15 cellular contexts compared by ENCODE assay signal in the genomic region with DNA sequence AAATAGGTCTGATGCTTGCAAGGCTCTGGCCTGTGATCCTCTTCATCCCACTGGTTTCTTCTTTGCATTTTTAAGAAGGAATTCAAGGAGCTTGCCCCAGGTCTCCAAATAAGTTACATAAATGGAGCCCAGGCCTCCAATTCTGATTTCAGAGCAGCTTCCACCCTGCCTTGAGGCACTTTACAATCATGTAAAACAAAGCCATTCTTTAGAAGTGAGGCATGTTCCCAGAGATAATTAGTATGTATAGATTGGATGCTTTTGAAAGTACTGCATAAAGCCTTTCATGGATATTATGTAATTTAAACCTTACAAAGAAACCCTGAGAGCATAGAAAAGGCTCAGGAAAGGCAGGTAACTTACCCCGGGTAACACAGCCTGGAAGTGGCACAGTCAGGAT.
A peak's percentile ranks its signal among the peaks of the same experiment; 100 is the strongest.
DNase-seq lines count a peak whose midpoint lies in the region; ATAC-seq and TF ChIP-seq lines count a peak whose summit lies in the region.
"Had no signal": no experiment of that assay in that cellular context is flagged by ENCODE, and none has a peak within 500 bp of the region (broad histone marks: within the 10 kb centered on the region; RNA-seq: fewer than 3 reads in every experiment).

No MANE protein-coding gene starts in this region.

- POLR2A ChIA-PET in RWPE1 (lab: Yijun Ruan, JAX; ENCODE audit: low non-redundant PET): no interaction called here

- CTCF ChIA-PET in RWPE1 (lab: Yijun Ruan, JAX): no interaction called here

- peak overlapping the region; percentile 71 for H2AFZ ChIP-seq in GM23248
- H2AFZ ChIP-seq in mesenchymal stem cell (ENCODE audit: low read depth, low read length): no peak overlapping the region

- intact Hi-C loops in dendritic cell treated with granulocyte-macrophage colony-stimulating factor and Interleukin-4, amounts not matched to agents 40 ng/mL and 50 ng/mL, for 4 days (cut with micrococcal nuclease): no loop called here
- intact Hi-C loops in tibial artery (cut with DNase I; ENCODE audit: low total_unique reads): no loop called here

- peak overlapping the region; percentile 37; the same call in 1 of the 2 replicates for H3K27ac ChIP-seq in GM23248
- no peak overlapping the region for H3K27ac ChIP-seq in mesenchymal stem cell (ENCODE audit: low read length, poor library complexity, severe bottlenecking)
- H3K27ac ChIP-seq in tibial artery: peak overlapping the region; percentile 23 to 72
- H3K27ac ChIP-seq in RWPE1: no peak overlapping the region

- in situ Hi-C loops in GM23248 (cut with MboI): no loop called here

- H3K4ac ChIP-seq in mesenchymal stem cell (ENCODE audit: low read depth in 1 of 2, low read length in 2 of 2): no peak overlapping the region

- H4K91ac ChIP-seq in mesenchymal stem cell (ENCODE audit: low read length): no peak overlapping the region

- no peaks in the 10 kb centered on the region for H4K20me1 ChIP-seq in GM23248 (ENCODE audit: insufficient read depth)

- peaks cover 48% of the 10 kb centered on the region for H3K4me1 Mint-ChIP-seq in dendritic cell treated with granulocyte-macrophage colony-stimulating factor and Interleukin-4, amounts not matched to agents 40 ng/mL and 50 ng/mL, for 4 days (ENCODE audit: low read depth)

- peaks cover 8% of the 10 kb centered on the region for H3K9me3 Mint-ChIP-seq in dendritic cell treated with granulocyte-macrophage colony-stimulating factor and Interleukin-4, amounts not matched to agents 40 ng/mL and 50 ng/mL, for 4 days
- H3K9me3 Mint-ChIP-seq: CD4-positive, alpha-beta T cell had no signal

- peak overlapping the region in 1 of 2 experiments; percentile 18 for H3K18ac ChIP-seq in mesenchymal stem cell (ENCODE audit: low read depth in 1 of 2, low read length in 2 of 2)

- no peaks in the 10 kb centered on the region for H3K36me3 Mint-ChIP-seq in dendritic cell treated with granulocyte-macrophage colony-stimulating factor and Interleukin-4, amounts not matched to agents 40 ng/mL and 50 ng/mL, for 4 days (ENCODE audit: low read depth)

- H3K9me2 ChIP-seq in GM23248 (ENCODE audit: insufficient read depth): no peaks in the 10 kb centered on the region

- H3K4me2 ChIP-seq in GM23248 (ENCODE audit: unreplicated experiment) (peak overlapping the region; percentile 32), mesenchymal stem cell (ENCODE audit: low read length, poor library complexity, severe bottlenecking) (no peak overlapping the region)

- no peak overlapping the region for H2BK15ac ChIP-seq in mesenchymal stem cell (ENCODE audit: low read depth, poor library complexity, severe bottlenecking)

- peaks cover 17% of the 10 kb centered on the region for H3K4me1 ChIP-seq in GM23248 (ENCODE audit: insufficient read depth)
- peaks cover 3% of the 10 kb centered on the region for H3K4me1 ChIP-seq in mesenchymal stem cell (ENCODE audit: control insufficient read depth, insufficient read depth, low read depth, low read length)
- peaks cover 0 to 23% (median 0%) of the 10 kb centered on the region in 4 donors for H3K4me1 ChIP-seq in tibial artery

- no peak overlapping the region for H2BK120ac ChIP-seq in mesenchymal stem cell (ENCODE audit: low read depth, low read length)

- H3K27me3 Mint-ChIP-seq in dendritic cell treated with granulocyte-macrophage colony-stimulating factor and Interleukin-4, amounts not matched to agents 40 ng/mL and 50 ng/mL, for 4 days: no peaks in the 10 kb centered on the region

- H2BK5ac ChIP-seq in mesenchymal stem cell (ENCODE audit: low read depth, low read length, poor library complexity, severe bottlenecking): no peak overlapping the region

- H3K27ac Mint-ChIP-seq in dendritic cell treated with granulocyte-macrophage colony-stimulating factor and Interleukin-4, amounts not matched to agents 40 ng/mL and 50 ng/mL, for 4 days: peak overlapping the region; percentile 83
- H3K27ac Mint-ChIP-seq: CD4-positive, alpha-beta T cell had no signal

- no peaks in the 10 kb centered on the region for H3K36me3 ChIP-seq in GM23248 (ENCODE audit: low read depth)
- no peaks in the 10 kb centered on the region for H3K36me3 ChIP-seq in mesenchymal stem cell (ENCODE audit: control insufficient read depth in 1 of 2, insufficient read depth in 2 of 2, low read depth in 1 of 2, low read length in 2 of 2)
- H3K36me3 ChIP-seq in tibial artery: no peaks in the 10 kb centered on the region

- peak overlapping the region; percentile 25; the same call in 1 of the 2 replicates for H3K9ac ChIP-seq in GM23248
- no peak overlapping the region for H3K9ac ChIP-seq in mesenchymal stem cell (ENCODE audit: low read length)

- peak overlapping the region; percentile 67 for H3K4me3 Mint-ChIP-seq in dendritic cell treated with granulocyte-macrophage colony-stimulating factor and Interleukin-4, amounts not matched to agents 40 ng/mL and 50 ng/mL, for 4 days
- H3K4me3 Mint-ChIP-seq: CD4-positive, alpha-beta T cell had no signal

- no peaks in the 10 kb centered on the region for H3K9me3 ChIP-seq in GM23248 (ENCODE audit: low read depth)
- peaks cover 8% of the 10 kb centered on the region for H3K9me3 ChIP-seq in mesenchymal stem cell (ENCODE audit: control insufficient read depth, low read length)
- no peaks in the 10 kb centered on the region for H3K9me3 ChIP-seq in tibial artery

- H3F3A ChIP-seq in GM23248 (ENCODE audit: insufficient read depth): peaks cover 17% of the 10 kb centered on the region; the same call in 1 of the 2 replicates

- H2BK12ac ChIP-seq in mesenchymal stem cell (ENCODE audit: low read length in 2 of 2): peak overlapping the region in 1 of 2 experiments; percentile 29

- no peak overlapping the region for H3K23ac ChIP-seq in mesenchymal stem cell (ENCODE audit: low read length in 2 of 2)

- H4K8ac ChIP-seq in mesenchymal stem cell (ENCODE audit: low read length): no peak overlapping the region

- DNase-seq in GM23248 (no peak), mesenchymal stem cell (no peak), tibial artery (no peak), RWPE1 (ENCODE audit: low spot score) (no peak)
- DNase-seq: ACHN; Calu3; CD4-positive, alpha-beta T cell; DMS53; HCEC 1CT; NCI-H187; NK-92 treated with Interleukin-12 subunit alpha and Interleukin-12 subunit beta, amount 100 ng/mL, for 24 hours; SHP77 treated with DMSO at 0.1 percent for 48 hours had no signal

- 94 to 100% methylated on average over 1 of the region's 1 CpG for WGBS in GM23248 (ENCODE audit: low coverage in 1 of 2, low lambda C conversion rate in 2 of 2, missing lambda C conversion rate in 2 of 2), 2 experiments
- WGBS in mesenchymal stem cell: 80% methylated on average over 1 of the region's 1 CpG

- H2AK5ac ChIP-seq in mesenchymal stem cell (ENCODE audit: low read length, severe bottlenecking): peak overlapping the region; percentile 67

- ATAC-seq in HG02884 (IDR thresholded peaks at IDR 0.05; ENCODE audit: unreplicated experiment) (no peak), GM21360 (IDR thresholded peaks at IDR 0.05; ENCODE audit: unreplicated experiment) (no peak)

- H3K14ac ChIP-seq in mesenchymal stem cell (ENCODE audit: low read length in 2 of 2): no peak overlapping the region

- no peak for TF ChIP-seq CTCF in tibial artery (IDR thresholded peaks at IDR 0.05)
- TF ChIP-seq CTCF in RWPE1 (conservative IDR thresholded peaks at IDR 0.05; ENCODE audit: low read depth): no peak

- no peak overlapping the region for H3K4me3 ChIP-seq in GM23248
- H3K4me3 ChIP-seq in mesenchymal stem cell (ENCODE audit: insufficient read depth in 1 of 2, low read depth in 1 of 2, low read length in 2 of 2): peak overlapping the region in 1 of 2 experiments; percentile 50
- H3K4me3 ChIP-seq in tibial artery: peak overlapping the region in 1 of 2 donors; percentile 13

- H3K27me3 ChIP-seq in GM23248 (replicated peaks; ENCODE audit: insufficient read depth): no peaks in the 10 kb centered on the region
- peaks cover 0 to 51% of the 10 kb centered on the region in 2 experiments for H3K27me3 ChIP-seq in mesenchymal stem cell (ENCODE audit: control insufficient read depth in 1 of 2, insufficient read depth in 1 of 2, low read length in 2 of 2)
- no peaks in the 10 kb centered on the region for H3K27me3 ChIP-seq in tibial artery

- H3K79me1 ChIP-seq in mesenchymal stem cell (replicated peaks; ENCODE audit: low read length, poor library complexity, severe bottlenecking): no peaks in the 10 kb centered on the region

- H3K79me2 ChIP-seq in GM23248 (ENCODE audit: insufficient read depth): no peaks in the 10 kb centered on the region

Comparison
In these comparisons a context has a peak if more than half of its experiments do, and no peak if none do; other contexts are left out.
1. H3K27ac ChIP-seq: peak in GM23248 (single experiment) and tibial artery (2 of 2); none in mesenchymal stem cell (single experiment) and RWPE1 (single experiment).